ENCODE assay signal across 1 cellular context in the genomic region with DNA sequence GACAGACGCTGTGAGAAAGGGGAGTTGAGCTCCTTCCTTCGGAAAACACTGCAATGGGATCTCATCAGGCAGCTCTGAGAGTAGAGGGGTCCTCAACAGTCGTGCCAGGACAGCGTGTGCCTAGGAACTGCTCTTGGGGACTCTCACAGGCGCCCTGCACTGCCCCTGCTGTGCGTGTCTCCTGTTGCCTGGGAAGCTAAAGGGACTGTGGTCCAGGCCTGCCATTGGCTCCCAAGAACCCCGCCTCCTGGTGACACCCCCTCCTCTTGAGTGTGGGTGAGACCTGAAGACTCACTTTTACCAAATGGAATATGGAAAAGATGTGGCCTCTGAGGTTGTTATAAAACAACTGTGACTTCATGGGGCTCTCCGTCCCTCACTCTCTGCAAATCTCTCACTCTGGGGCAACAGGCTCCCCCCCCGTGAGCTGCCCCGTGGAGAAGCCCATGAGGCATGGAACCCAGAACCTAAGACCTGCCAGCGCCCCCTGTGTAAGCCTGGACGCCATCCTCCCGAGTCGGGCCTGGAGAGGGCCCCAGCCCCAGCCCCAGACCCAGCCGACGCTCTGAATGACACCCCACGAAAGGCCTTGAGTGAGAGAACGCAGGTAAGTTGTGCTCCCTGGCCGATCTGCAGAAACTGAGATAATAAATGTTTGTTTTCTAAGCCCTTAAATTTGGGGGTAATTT.
TF ChIP-seq lines count a peak whose summit lies in the region.

No MANE protein-coding gene starts in this region.

TF ChIP-seq in WTC11, 78 proteins besides CTCF, POLR2A, EP300 and RAD21 (continued from another document):
- TF ChIP-seq AFF4 (CRISPR knock-in tag; IDR thresholded peaks at IDR 0.05; ENCODE audit: borderline replicate concordance) (no peak), GABPB1 (CRISPR knock-in tag; IDR thresholded peaks at IDR 0.05) (no peak), ERG (CRISPR knock-in tag; IDR thresholded peaks at IDR 0.05) (no peak), SMAD3 (CRISPR knock-in tag; IDR thresholded peaks at IDR 0.05; ENCODE audit: borderline replicate concordance) (no peak), ZMAT4 (CRISPR knock-in tag; IDR thresholded peaks at IDR 0.05) (no peak), RELA (CRISPR knock-in tag; IDR thresholded peaks at IDR 0.05; ENCODE audit: borderline replicate concordance) (no peak)
- TF ChIP-seq, protein P1, sequence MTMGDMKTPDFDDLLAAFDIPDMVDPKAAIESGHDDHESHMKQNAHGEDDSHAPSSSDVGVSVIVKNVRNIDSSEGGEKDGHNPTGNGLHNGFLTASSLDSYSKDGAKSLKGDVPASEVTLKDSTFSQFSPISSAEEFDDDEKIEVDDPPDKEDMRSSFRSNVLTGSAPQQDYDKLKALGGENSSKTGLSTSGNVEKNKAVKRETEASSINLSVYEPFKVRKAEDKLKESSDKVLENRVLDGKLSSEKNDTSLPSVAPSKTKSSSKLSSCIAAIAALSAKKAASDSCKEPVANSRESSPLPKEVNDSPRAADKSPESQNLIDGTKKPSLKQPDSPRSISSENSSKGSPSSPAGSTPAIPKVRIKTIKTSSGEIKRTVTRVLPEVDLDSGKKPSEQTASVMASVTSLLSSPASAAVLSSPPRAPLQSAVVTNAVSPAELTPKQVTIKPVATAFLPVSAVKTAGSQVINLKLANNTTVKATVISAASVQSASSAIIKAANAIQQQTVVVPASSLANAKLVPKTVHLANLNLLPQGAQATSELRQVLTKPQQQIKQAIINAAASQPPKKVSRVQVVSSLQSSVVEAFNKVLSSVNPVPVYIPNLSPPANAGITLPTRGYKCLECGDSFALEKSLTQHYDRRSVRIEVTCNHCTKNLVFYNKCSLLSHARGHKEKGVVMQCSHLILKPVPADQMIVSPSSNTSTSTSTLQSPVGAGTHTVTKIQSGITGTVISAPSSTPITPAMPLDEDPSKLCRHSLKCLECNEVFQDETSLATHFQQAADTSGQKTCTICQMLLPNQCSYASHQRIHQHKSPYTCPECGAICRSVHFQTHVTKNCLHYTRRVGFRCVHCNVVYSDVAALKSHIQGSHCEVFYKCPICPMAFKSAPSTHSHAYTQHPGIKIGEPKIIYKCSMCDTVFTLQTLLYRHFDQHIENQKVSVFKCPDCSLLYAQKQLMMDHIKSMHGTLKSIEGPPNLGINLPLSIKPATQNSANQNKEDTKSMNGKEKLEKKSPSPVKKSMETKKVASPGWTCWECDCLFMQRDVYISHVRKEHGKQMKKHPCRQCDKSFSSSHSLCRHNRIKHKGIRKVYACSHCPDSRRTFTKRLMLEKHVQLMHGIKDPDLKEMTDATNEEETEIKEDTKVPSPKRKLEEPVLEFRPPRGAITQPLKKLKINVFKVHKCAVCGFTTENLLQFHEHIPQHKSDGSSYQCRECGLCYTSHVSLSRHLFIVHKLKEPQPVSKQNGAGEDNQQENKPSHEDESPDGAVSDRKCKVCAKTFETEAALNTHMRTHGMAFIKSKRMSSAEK (CRISPR knock-in tag; IDR thresholded peaks at IDR 0.05; ENCODE audit: borderline replicate concordance), result no peak
